7 cellular contexts compared by ENCODE assay signal in genomic region chr4:2837110-2837903, GRCh38. TPM values are rescaled to one million over a fixed set of nuclear protein-coding genes. Genes with fewer than 3 reads are reported as not detected.
DNase-seq lines count a peak whose midpoint lies in the region; ATAC-seq, FAIRE-seq and TF ChIP-seq lines count a peak whose summit lies in the region.

No MANE protein-coding gene starts in this region.

- no peak for FAIRE-seq in HepG2 (lab: Jason Lieb, UNC)

- DNase-seq in MV-4-11 (lab: John Stamatoyannopoulos, UW) (peak; percentile 50), adrenal gland (peak in 6 of 7 donors; percentile 1 to 48 (median 18)), HepG2 (ENCODE audit: low spot score) (no peak), testis (peak; percentile 21), NCI-H187 (lab: John Stamatoyannopoulos, UW) (no peak), NCI-H2081 treated with DMSO at 0.1 percent for 48 hours (lab: John Stamatoyannopoulos, UW) (no peak)

- ATAC-seq in HepG2 (no peak), GM19035 (IDR thresholded peaks at IDR 0.05; ENCODE audit: unreplicated experiment) (no peak)

- H3K27me3 ChIP-seq in adrenal gland: no peaks in the 10 kb centered on the region
- H3K27me3 ChIP-seq in HepG2 (ENCODE audit: control insufficient read depth in 1 of 2, insufficient read depth in 2 of 2, low read length in 2 of 2): no peaks in the 10 kb centered on the region
- no peaks in the 10 kb centered on the region for H3K27me3 ChIP-seq in testis

- H3K27ac ChIP-seq in adrenal gland (peak overlapping the region in 3 of 5 donors; percentile 32 to 79 (median 66)), HepG2 (ENCODE audit: extremely low read length, insufficient read depth, low read length) (no peak overlapping the region), testis (peak overlapping the region in 1 of 2 donors; percentile 34)

- no peak for TF ChIP-seq POLR2A in adrenal gland (IDR thresholded peaks at IDR 0.05)
- no peak for TF ChIP-seq POLR2A in HepG2 (IDR thresholded peaks at IDR 0.05; ENCODE audit: insufficient read depth in 1 of 2, low read depth in 2 of 2, low read length in 2 of 2)
- no peak for TF ChIP-seq POLR2A in testis (IDR thresholded peaks at IDR 0.05)

- H2AFZ ChIP-seq in HepG2 (ENCODE audit: low read length): no peak overlapping the region

- peaks cover 8 to 17% of the 10 kb centered on the region in 2 donors for H3K4me1 ChIP-seq in adrenal gland (replicated peaks in 1 of 2)
- peaks cover 16% of the 10 kb centered on the region for H3K4me1 ChIP-seq in HepG2 (ENCODE audit: insufficient read depth, low read length)
- H3K4me1 ChIP-seq in testis: peaks cover 10% of the 10 kb centered on the region

- TF ChIP-seq CTCF in adrenal gland (IDR thresholded peaks at IDR 0.05): peak in 1 of 6 experiments; percentile 8
- TF ChIP-seq CTCF in HepG2 (CRISPR knock-in tag; IDR thresholded peaks at IDR 0.05): no peak
- no peak for TF ChIP-seq CTCF in testis (IDR thresholded peaks at IDR 0.05)

- 55 to 61% (median 60%) methylated on average over 13 to 20 of the region's 20 CpGs for WGBS in adrenal gland, 4 donors
- WGBS in HepG2 (ENCODE audit: low lambda C conversion rate): 87% methylated on average over 13 of the region's 20 CpGs
- WGBS in testis, 2 donors: 47% methylated on average over 13 to 20 of the region's 20 CpGs

- in situ Hi-C loops in HepG2 (cut with HindIII; ENCODE audit: extremely low pct_ligation_motif_present, low pct_unique_long_range_greater_than_20kb): loop anchor here (5.0 kb wide), 1 partner anchor 35 kb away; no protein-coding TSS in a partner anchor

- BruUV-seq in HepG2 (replicated peaks; lab: Mats Ljungman, UMichigan): no TSS peak

- H3K9ac ChIP-seq in HepG2 (ENCODE audit: insufficient read depth, low read depth, low read length): no peak overlapping the region

- TF ChIP-seq RAD21 in HepG2 (CRISPR knock-in tag; IDR thresholded peaks at IDR 0.05): no peak

- H3K79me2 ChIP-seq in HepG2 (ENCODE audit: insufficient read depth, low read length): no peaks in the 10 kb centered on the region

- CTCF ChIA-PET in HepG2 (lab: Yijun Ruan, JAX; ENCODE audit: low intra/inter-chr PET ratio, low total read pairs): no interaction called here

- peaks cover 0 to 26% of the 10 kb centered on the region in 2 donors for H3K36me3 ChIP-seq in adrenal gland (replicated peaks in 1 of 2)
- H3K36me3 ChIP-seq in HepG2 (replicated peaks in 1 of 2; ENCODE audit: control insufficient read depth in 1 of 2, insufficient read depth in 2 of 2, low read length in 2 of 2): peaks cover 3 to 14% of the 10 kb centered on the region in 2 experiments; a peak in 3 of 5 replicates
- no peaks in the 10 kb centered on the region for H3K36me3 ChIP-seq in testis (ENCODE audit: low read depth, missing control alignments)

- POLR2A ChIA-PET in HepG2 (lab: Yijun Ruan, JAX): no interaction called here

- H3K4me3 ChIP-seq in adrenal gland (no peak overlapping the region), HepG2 (replicated peaks in 1 of 3; ENCODE audit: insufficient read depth in 1 of 3, low read depth in 2 of 3, low read length in 3 of 3) (no peak overlapping the region), testis (no peak overlapping the region)

- no peak for TF ChIP-seq EP300 in HepG2 (IDR thresholded peaks at IDR 0.05; ENCODE audit: low read depth in 2 of 2, low read length in 2 of 2)
- TF ChIP-seq EP300 in HepG2 (CRISPR knock-in tag; IDR thresholded peaks at IDR 0.05; ENCODE audit: borderline replicate concordance): no peak

- intact Hi-C loops in adrenal gland (cut with DNase I): no loop called here
- intact Hi-C loops in HepG2 (cut with micrococcal nuclease; ENCODE audit: unreplicated experiment): no loop called here
- intact Hi-C loops in testis (cut with DNase I; ENCODE audit: low total_unique reads): no loop called here

- H4K20me1 ChIP-seq in HepG2 (ENCODE audit: insufficient read depth, low read length): no peaks in the 10 kb centered on the region

- H3K4me2 ChIP-seq in HepG2 (ENCODE audit: low read depth, low read length): no peak overlapping the region

- no peaks in the 10 kb centered on the region for H3K9me3 ChIP-seq in adrenal gland (replicated peaks in 1 of 3)
- H3K9me3 ChIP-seq in HepG2 (ENCODE audit: low read length): no peaks in the 10 kb centered on the region
- no peaks in the 10 kb centered on the region for H3K9me3 ChIP-seq in testis

TF ChIP-seq in HepG2, 621 proteins besides CTCF, POLR2A, EP300 and RAD21 (continues in another document):
- TF ChIP-seq, protein P1, sequence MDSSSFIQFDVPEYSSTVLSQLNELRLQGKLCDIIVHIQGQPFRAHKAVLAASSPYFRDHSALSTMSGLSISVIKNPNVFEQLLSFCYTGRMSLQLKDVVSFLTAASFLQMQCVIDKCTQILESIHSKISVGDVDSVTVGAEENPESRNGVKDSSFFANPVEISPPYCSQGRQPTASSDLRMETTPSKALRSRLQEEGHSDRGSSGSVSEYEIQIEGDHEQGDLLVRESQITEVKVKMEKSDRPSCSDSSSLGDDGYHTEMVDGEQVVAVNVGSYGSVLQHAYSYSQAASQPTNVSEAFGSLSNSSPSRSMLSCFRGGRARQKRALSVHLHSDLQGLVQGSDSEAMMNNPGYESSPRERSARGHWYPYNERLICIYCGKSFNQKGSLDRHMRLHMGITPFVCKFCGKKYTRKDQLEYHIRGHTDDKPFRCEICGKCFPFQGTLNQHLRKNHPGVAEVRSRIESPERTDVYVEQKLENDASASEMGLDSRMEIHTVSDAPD (CRISPR knock-in tag; IDR thresholded peaks at IDR 0.05): no peak
- no peak for TF ChIP-seq ZNF781 (CRISPR knock-in tag; IDR thresholded peaks at IDR 0.05; ENCODE audit: borderline replicate concordance, not compliant biosample characterization)
- no peak for TF ChIP-seq ZNF878 (CRISPR knock-in tag; IDR thresholded peaks at IDR 0.05)
- TF ChIP-seq AGO2 (optimal IDR thresholded peaks at IDR 0.05; ENCODE audit: low read depth, low read length): peak; percentile 48
- TF ChIP-seq RAD51 (IDR thresholded peaks at IDR 0.05; ENCODE audit: borderline replicate concordance): no peak

RNA-seq across cellular contexts. Expression of gene ADD1, which starts 6.3 kb away (rescaled TPM):
- total RNA-seq in adrenal gland (100 to 1,000 TPM; 176 to 290 (median 241) TPM), HepG2 (2016; rRNA removed; fragmentation: Illumina TruSeq; extraction: Trizol) (122 and 133 TPM in 2 replicates), testis (100 to 1,000 TPM; 318 to 355 TPM)
- polyA plus RNA-seq in adrenal gland (100 to 1,000 TPM; 134 to 468 (median 338) TPM), HepG2 (2011; rRNA removed) (73.9 and 76.3 TPM in 2 replicates), testis (ENCODE audit: insufficient read depth, low read depth, low replicate concordance) (233 TPM)
- total RNA-seq in HepG2 (2016; cell fraction: cytosol; rRNA removed; fragmentation: Illumina TruSeq; extraction: Trizol; ENCODE audit: low read depth): 25.1 and 28.0 TPM in 2 replicates
- total RNA-seq in HepG2 (2016; cell fraction: insoluble cytoplasmic fraction; rRNA removed; fragmentation: Illumina TruSeq; extraction: Trizol): 104 and 117 TPM in 2 replicates
- total RNA-seq in HepG2 (2016; cell fraction: membrane; rRNA removed; fragmentation: Illumina TruSeq; extraction: Trizol): 56.9 and 59.3 TPM in 2 replicates
- 109 and 119 TPM in 2 replicates for total RNA-seq in HepG2 (2016; cell fraction: nucleus; rRNA removed; fragmentation: Illumina TruSeq; extraction: Trizol)
- polyA plus RNA-seq in HepG2 (2011; cell fraction: cytosol; rRNA removed): 48.1 and 66.3 TPM in 2 replicates
- 210 and 221 TPM in 2 replicates for polyA plus RNA-seq in HepG2 (2011; cell fraction: nucleus; rRNA removed)
- polyA plus RNA-seq in HepG2 (2012): 70.7 and 77.6 TPM in 2 replicates
- 11.6 and 13.4 TPM in 2 replicates for polyA plus RNA-seq in HepG2 (2016; cell fraction: cytosol; fragmentation: Illumina TruSeq; extraction: Trizol; ENCODE audit: low read depth)
- polyA plus RNA-seq in HepG2 (2016; cell fraction: insoluble cytoplasmic fraction; fragmentation: Illumina TruSeq; extraction: Trizol; ENCODE audit: low read depth): 90.6 and 120 TPM in 2 replicates
- polyA plus RNA-seq in HepG2 (2016; cell fraction: membrane; fragmentation: Illumina TruSeq; extraction: Trizol; ENCODE audit: low read depth): 40.3 and 41.9 TPM in 2 replicates
- polyA plus RNA-seq in HepG2 (2016; cell fraction: nucleus; fragmentation: Illumina TruSeq; extraction: Trizol; ENCODE audit: insufficient read depth, low read depth): 163 and 167 TPM in 2 replicates
- 28.2 and 90.0 TPM in 2 replicates for polyA minus RNA-seq in HepG2 (2011; rRNA and poly(A)+ RNA removed; ENCODE audit: low replicate concordance)
- polyA minus RNA-seq in HepG2 (2011; cell fraction: cytosol; rRNA and poly(A)+ RNA removed): 43.0 and 48.4 TPM in 2 replicates
- 99.5 and 109 TPM in 2 replicates for polyA minus RNA-seq in HepG2 (2011; cell fraction: nucleus; rRNA and poly(A)+ RNA removed)

RNA-seq across cellular contexts. Expression of gene SH3BP2, which starts 44.4 kb away (rescaled TPM):
- total RNA-seq in adrenal gland: 10 to 100 TPM; 10.8 to 81.2 (median 40.3) TPM
- 100 to 1,000 TPM in 1 of 3 donors, 10 to 100 TPM in 1, 1 to 10 TPM in 1; 7.7 to 160 (median 35.2) TPM for polyA plus RNA-seq in adrenal gland
- total RNA-seq in HepG2 (2016; rRNA removed; fragmentation: Illumina TruSeq; extraction: Trizol): 7.0 and 16.9 TPM in 2 replicates
- 8.3 and 8.9 TPM in 2 replicates for total RNA-seq in HepG2 (2016; cell fraction: cytosol; rRNA removed; fragmentation: Illumina TruSeq; extraction: Trizol; ENCODE audit: low read depth)
- total RNA-seq in HepG2 (2016; cell fraction: insoluble cytoplasmic fraction; rRNA removed; fragmentation: Illumina TruSeq; extraction: Trizol): 6.0 and 17.5 TPM in 2 replicates
- total RNA-seq in HepG2 (2016; cell fraction: membrane; rRNA removed; fragmentation: Illumina TruSeq; extraction: Trizol): 10.1 and 13.2 TPM in 2 replicates
- total RNA-seq in HepG2 (2016; cell fraction: nucleus; rRNA removed; fragmentation: Illumina TruSeq; extraction: Trizol): 24.2 and 26.2 TPM in 2 replicates
- 34.5 and 38.6 TPM in 2 replicates for polyA plus RNA-seq in HepG2 (2011; rRNA removed)
- 9.0 and 10.4 TPM in 2 replicates for polyA plus RNA-seq in HepG2 (2011; cell fraction: cytosol; rRNA removed)
- polyA plus RNA-seq in HepG2 (2011; cell fraction: nucleus; rRNA removed): 190 and 200 TPM in 2 replicates
- polyA plus RNA-seq in HepG2 (2012): 8.5 and 20.0 TPM in 2 replicates
- 8.6 and 9.1 TPM in 2 replicates for polyA plus RNA-seq in HepG2 (2016; cell fraction: cytosol; fragmentation: Illumina TruSeq; extraction: Trizol; ENCODE audit: low read depth)
- 8.9 and 10.1 TPM in 2 replicates for polyA plus RNA-seq in HepG2 (2016; cell fraction: insoluble cytoplasmic fraction; fragmentation: Illumina TruSeq; extraction: Trizol; ENCODE audit: low read depth)
- 12.6 and 15.4 TPM in 2 replicates for polyA plus RNA-seq in HepG2 (2016; cell fraction: membrane; fragmentation: Illumina TruSeq; extraction: Trizol; ENCODE audit: low read depth)
- polyA plus RNA-seq in HepG2 (2016; cell fraction: nucleus; fragmentation: Illumina TruSeq; extraction: Trizol; ENCODE audit: insufficient read depth, low read depth): 68.6 and 68.9 TPM in 2 replicates
- polyA minus RNA-seq in HepG2 (2011; rRNA and poly(A)+ RNA removed; ENCODE audit: low replicate concordance): 33.1 and 43.4 TPM in 2 replicates
- 8.4 and 8.5 TPM in 2 replicates for polyA minus RNA-seq in HepG2 (2011; cell fraction: cytosol; rRNA and poly(A)+ RNA removed)
- 60.7 and 63.2 TPM in 2 replicates for polyA minus RNA-seq in HepG2 (2011; cell fraction: nucleus; rRNA and poly(A)+ RNA removed)
- 10 to 100 TPM; 45.0 to 47.3 TPM for total RNA-seq in testis
- polyA plus RNA-seq in testis (ENCODE audit: insufficient read depth, low read depth, low replicate concordance): 26.6 TPM

Comparison
In these comparisons a context has a peak if more than half of its experiments do, and no peak if none do; other contexts are left out.
1. DNase-seq: peak in MV-4-11 (single experiment), adrenal gland (6 of 7) and testis (single experiment); none in HepG2 (single experiment), NCI-H187 (0 of 2) and NCI-H2081 treated with DMSO at 0.1 percent for 48 hours (single experiment).